In genomic region chr10:12507165-12507870, GRCh38 we compare ENCODE assay signal across 17 cellular contexts.
DNase-seq lines count a peak whose midpoint lies in the region; ATAC-seq and FAIRE-seq lines count a peak whose summit lies in the region.
"Had no signal": no experiment of that assay in that cellular context is flagged by ENCODE, and none has a peak within 500 bp of the region (broad histone marks: within the 10 kb centered on the region; RNA-seq: fewer than 3 reads in every experiment).

No MANE protein-coding gene starts in this region.

- H3K36me3 ChIP-seq in thymus (ENCODE audit: control insufficient read depth, insufficient read depth): no peaks in the 10 kb centered on the region
- H3K36me3 ChIP-seq: adrenal gland, left lung, upper lobe of right lung had no signal

- H3K9me3 Mint-ChIP-seq in activated naive CD4-positive, alpha-beta T cell treated with anti-CD3 and anti-CD28 coated beads for 36 hours: no peaks in the 10 kb centered on the region
- H3K9me3 Mint-ChIP-seq in activated CD4-positive, alpha-beta memory T cell treated with anti-CD3 and anti-CD28 coated beads for 36 hours: no peaks in the 10 kb centered on the region
- no peaks in the 10 kb centered on the region for H3K9me3 Mint-ChIP-seq in memory B cell
- H3K9me3 Mint-ChIP-seq: activated T-cell treated with anti-CD3 and anti-CD28 coated beads, Interleukin-2, amount 50 U/mL, for 24 hours had no signal

- no peak for ATAC-seq in memory B cell (ENCODE audit: low read depth)
- ATAC-seq: left lung, upper lobe of right lung had no signal

- no peak for FAIRE-seq in HTR-8/SVneo (lab: Jason Lieb, UNC)
- FAIRE-seq: endometrium, G401.6, GM12891 had no signal

- H3K27me3 ChIP-seq in thymus (ENCODE audit: control insufficient read depth, insufficient read depth): no peaks in the 10 kb centered on the region
- H3K27me3 ChIP-seq: adrenal gland, left lung, upper lobe of right lung had no signal

- H3K27me3 Mint-ChIP-seq in activated naive CD4-positive, alpha-beta T cell treated with anti-CD3 and anti-CD28 coated beads for 36 hours (ENCODE audit: low read depth): no peaks in the 10 kb centered on the region
- no peaks in the 10 kb centered on the region for H3K27me3 Mint-ChIP-seq in activated CD4-positive, alpha-beta memory T cell treated with anti-CD3 and anti-CD28 coated beads for 36 hours
- no peaks in the 10 kb centered on the region for H3K27me3 Mint-ChIP-seq in memory B cell
- H3K27me3 Mint-ChIP-seq: activated T-cell treated with anti-CD3 and anti-CD28 coated beads, Interleukin-2, amount 50 U/mL, for 24 hours had no signal

- CTCF ChIA-PET in activated naive CD4-positive, alpha-beta T cell treated with anti-CD3 and anti-CD28 coated beads for 36 hours (lab: Charles Lee): interaction anchor here (0.6 kb wide), 1 partner anchor 224 kb away, joined by 4 read pairs; no protein-coding TSS in a partner anchor
- CTCF ChIA-PET in activated CD4-positive, alpha-beta memory T cell treated with anti-CD3 and anti-CD28 coated beads for 36 hours (lab: Charles Lee): no interaction called here

- H3K4me1 ChIP-seq in thymus (ENCODE audit: control insufficient read depth, insufficient read depth, low read length): peaks cover 43% of the 10 kb centered on the region
- H3K4me1 ChIP-seq: adrenal gland, upper lobe of right lung had no signal

- no peak overlapping the region for H3K4me3 ChIP-seq in thymus (ENCODE audit: low read length)
- H3K4me3 ChIP-seq: adrenal gland, left lung, upper lobe of right lung had no signal

- 28% methylated on average over 10 of the region's 10 CpGs for WGBS in thymus

- no peaks in the 10 kb centered on the region for H3K36me3 Mint-ChIP-seq in activated naive CD4-positive, alpha-beta T cell treated with anti-CD3 and anti-CD28 coated beads for 36 hours (ENCODE audit: low read depth)
- no peaks in the 10 kb centered on the region for H3K36me3 Mint-ChIP-seq in activated CD4-positive, alpha-beta memory T cell treated with anti-CD3 and anti-CD28 coated beads for 36 hours
- peaks cover 8% of the 10 kb centered on the region for H3K36me3 Mint-ChIP-seq in memory B cell

- no peaks in the 10 kb centered on the region for H3K9me3 ChIP-seq in thymus (ENCODE audit: control insufficient read depth)
- H3K9me3 ChIP-seq: adrenal gland, left lung, upper lobe of right lung had no signal

- intact Hi-C loops in activated naive CD4-positive, alpha-beta T cell treated with anti-CD3 and anti-CD28 coated beads for 36 hours (cut with micrococcal nuclease): loop anchor here (5.0 kb wide), 1 partner anchor 205 kb away; no protein-coding TSS in a partner anchor
- intact Hi-C loops in activated CD4-positive, alpha-beta memory T cell treated with anti-CD3 and anti-CD28 coated beads for 36 hours (cut with micrococcal nuclease): no loop called here

- peak; percentile 39 for DNase-seq in activated naive CD4-positive, alpha-beta T cell treated with anti-CD3 and anti-CD28 coated beads for 36 hours
- no peak for DNase-seq in activated naive CD4-positive, alpha-beta T cell treated with anti-CD3 and anti-CD28 coated beads, Interleukin-2, amount 50 U/mL, for 16 hours
- peak; percentile 29 for DNase-seq in activated CD4-positive, alpha-beta memory T cell treated with anti-CD3 and anti-CD28 coated beads for 36 hours
- DNase-seq in memory B cell (ENCODE audit: low spot score in 2 of 2) (no peak), DMS79 treated with DMSO at 0.1 percent for 48 hours (lab: John Stamatoyannopoulos, UW) (no peak), DMS153 treated with DMSO at 0.1 percent for 48 hours (lab: John Stamatoyannopoulos, UW; ENCODE audit: unreplicated experiment) (no peak), HTR-8/SVneo (ENCODE audit: insufficient read length, low spot score) (no peak)
- DNase-seq: activated T-cell treated with anti-CD3 and anti-CD28 coated beads, Interleukin-2, amount 50 U/mL, for 24 hours; Karpas-422; left lung; stimulated activated CD4-positive, alpha-beta T cell treated with anti-CD3 and anti-CD28 coated beads, Interleukin-4, amount 100 ng/mL, for 4 hours had no signal

- peaks cover 41% of the 10 kb centered on the region for H3K4me1 Mint-ChIP-seq in activated naive CD4-positive, alpha-beta T cell treated with anti-CD3 and anti-CD28 coated beads for 36 hours (ENCODE audit: low read depth)
- H3K4me1 Mint-ChIP-seq in activated CD4-positive, alpha-beta memory T cell treated with anti-CD3 and anti-CD28 coated beads for 36 hours (ENCODE audit: low read depth): peaks cover 40% of the 10 kb centered on the region
- peaks cover 44% of the 10 kb centered on the region for H3K4me1 Mint-ChIP-seq in memory B cell

- POLR2A ChIA-PET in activated CD4-positive, alpha-beta memory T cell treated with anti-CD3 and anti-CD28 coated beads for 36 hours (lab: Charles Lee): no interaction called here

- peak overlapping the region; percentile 19 for H3K27ac ChIP-seq in thymus (ENCODE audit: low read depth)
- H3K27ac ChIP-seq: adrenal gland, left lung, upper lobe of right lung had no signal

- H3K4me3 Mint-ChIP-seq in activated naive CD4-positive, alpha-beta T cell treated with anti-CD3 and anti-CD28 coated beads for 36 hours: no peak overlapping the region
- H3K4me3 Mint-ChIP-seq in activated CD4-positive, alpha-beta memory T cell treated with anti-CD3 and anti-CD28 coated beads for 36 hours: no peak overlapping the region
- H3K4me3 Mint-ChIP-seq in memory B cell: no peak overlapping the region
- H3K4me3 Mint-ChIP-seq: activated T-cell treated with anti-CD3 and anti-CD28 coated beads, Interleukin-2, amount 50 U/mL, for 24 hours had no signal

- no peak overlapping the region for H3K27ac Mint-ChIP-seq in activated naive CD4-positive, alpha-beta T cell treated with anti-CD3 and anti-CD28 coated beads for 36 hours
- no peak overlapping the region for H3K27ac Mint-ChIP-seq in activated CD4-positive, alpha-beta memory T cell treated with anti-CD3 and anti-CD28 coated beads for 36 hours
- H3K27ac Mint-ChIP-seq in memory B cell: peak overlapping the region; percentile 31
- H3K27ac Mint-ChIP-seq: activated T-cell treated with anti-CD3 and anti-CD28 coated beads, Interleukin-2, amount 50 U/mL, for 24 hours had no signal

Comparison
In these comparisons a context has a peak if more than half of its experiments do, and no peak if none do; other contexts are left out.
1. DNase-seq: peak in activated naive CD4-positive, alpha-beta T cell treated with anti-CD3 and anti-CD28 coated beads for 36 hours (single experiment) and activated CD4-positive, alpha-beta memory T cell treated with anti-CD3 and anti-CD28 coated beads for 36 hours (single experiment); none in activated naive CD4-positive, alpha-beta T cell treated with anti-CD3 and anti-CD28 coated beads, Interleukin-2, amount 50 U/mL, for 16 hours (single experiment), memory B cell (0 of 2), DMS79 treated with DMSO at 0.1 percent for 48 hours (single experiment), DMS153 treated with DMSO at 0.1 percent for 48 hours (single experiment) and HTR-8/SVneo (single experiment).